ENCODE assay signal across 18 cellular contexts in the genomic region with DNA sequence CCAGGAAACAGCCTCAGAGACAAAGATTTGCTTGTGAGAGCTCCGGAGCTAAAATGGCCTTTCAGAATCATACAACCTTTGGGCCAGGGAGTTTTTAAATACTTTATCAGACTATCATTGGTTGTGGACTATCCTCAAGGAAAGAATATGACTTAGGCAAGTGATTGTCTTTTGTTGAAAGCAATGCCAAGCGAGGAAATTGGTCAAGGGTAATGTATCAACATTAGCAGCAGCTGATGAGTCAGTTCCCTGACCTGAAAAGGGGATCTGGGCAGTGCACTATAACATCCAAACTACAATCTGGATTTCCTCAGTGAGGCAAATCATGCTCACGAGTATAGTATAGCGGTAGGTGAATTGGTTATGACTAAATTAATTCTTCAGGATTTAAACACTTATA.
"Had no signal": no experiment of that assay in that cellular context is flagged by ENCODE, and none has a peak within 500 bp of the region (broad histone marks: within the 10 kb centered on the region; RNA-seq: fewer than 3 reads in every experiment).

No MANE protein-coding gene starts in this region.

- H3K36me3 ChIP-seq: left lung, ovary, spleen, stomach, upper lobe of left lung had no signal

- H3K27ac ChIP-seq: epithelial cell of prostate, left lung, ovary, spleen, stomach, testis, upper lobe of left lung had no signal

- ATAC-seq: left lung, sciatic nerve had no signal

- H3K9me3 ChIP-seq: ovary, testis had no signal

- H3K4me3 ChIP-seq: left lung, ovary, spleen, stomach, testis, upper lobe of left lung had no signal

- H3K4me1 ChIP-seq: left lung, spleen, stomach, testis, upper lobe of left lung had no signal

- FAIRE-seq: keratinocyte, TTC549 had no signal

- DNase-seq: activated CD4-positive, alpha-beta T cell treated with anti-CD3 and anti-CD28 coated beads, Interleukin-2, amount 10 ng/mL, durations not matched to agents 24 days and 14 days; activated CD4-positive, CD25-positive, alpha-beta regulatory T cell; activated CD8-positive, alpha-beta memory T cell treated with anti-CD3 and anti-CD28 coated beads, Interleukin-2, amount 50 U/mL, for 48 hours; activated gamma-delta T cell treated with Interleukin-2 at 50 U/mL for 16 hours; amygdala; cerebellar nuclear complex; left lung; mammary epithelial cell; naive B cell; ovary; spleen; stomach; testis; upper lobe of left lung had no signal

- H3K27me3 ChIP-seq: left lung, ovary, spleen, stomach, testis, upper lobe of left lung had no signal
